ENCODE assay signal across 9 cellular contexts in genomic region chr5:141703133-141703561, GRCh38. TPM values are rescaled to one million over a fixed set of nuclear protein-coding genes. Genes with fewer than 3 reads are reported as not detected.
DNase-seq lines count a peak whose midpoint lies in the region; ATAC-seq and TF ChIP-seq lines count a peak whose summit lies in the region.
"Had no signal": no experiment of that assay in that cellular context is flagged by ENCODE, and none has a peak within 500 bp of the region (broad histone marks: within the 10 kb centered on the region; RNA-seq: fewer than 3 reads in every experiment).

No MANE protein-coding gene starts in this region.

- WGBS in right cardiac atrium, result 25% methylated on average over 16 of the region's 16 CpGs
- WGBS in mesodermal cell (ENCODE audit: insufficient coverage in 2 of 2), 2 experiments, result 10 to 37% methylated on average over 8 to 9 of the region's 16 CpGs
- WGBS in urinary bladder, result 10% methylated on average over 16 of the region's 16 CpGs

- H3K36me3 ChIP-seq in brain microvascular endothelial cell (replicated peaks), result no peaks in the 10 kb centered on the region
- no peaks in the 10 kb centered on the region for H3K36me3 ChIP-seq in mesodermal cell (ENCODE audit: control insufficient read depth, insufficient read depth, low read length)
- H3K36me3 ChIP-seq in urinary bladder (ENCODE audit: insufficient read depth), result no peaks in the 10 kb centered on the region

- no peaks in the 10 kb centered on the region for H3K9me3 ChIP-seq in right cardiac atrium (ENCODE audit: control insufficient read depth, low read length)
- no peaks in the 10 kb centered on the region for H3K9me3 ChIP-seq in mesodermal cell (ENCODE audit: control insufficient read depth, low read length)

- no peaks in the 10 kb centered on the region for H3K27me3 ChIP-seq in right cardiac atrium (ENCODE audit: control insufficient read depth, insufficient read depth)
- H3K27me3 ChIP-seq in brain microvascular endothelial cell (replicated peaks), result peaks cover 38% of the 10 kb centered on the region

- in situ Hi-C loops in brain microvascular endothelial cell (cut with HindIII; ENCODE audit: low pct_ligation_motif_present, low sequenced_read_pairs), result no loop called here

- ATAC-seq in right cardiac atrium (no peak), Right ventricle myocardium superior (ENCODE audit: poor library complexity) (no peak), GM18511 (IDR thresholded peaks at IDR 0.05; ENCODE audit: unreplicated experiment) (no peak), GM21528 (IDR thresholded peaks at IDR 0.05; ENCODE audit: low FRiP score, unreplicated experiment) (no peak)

- H3K4me1 ChIP-seq in right cardiac atrium (ENCODE audit: control insufficient read depth, insufficient read depth, low read length) (no peaks in the 10 kb centered on the region), mesodermal cell (ENCODE audit: control insufficient read depth, insufficient read depth, low read length, poor library complexity, severe bottlenecking) (peaks cover 11% of the 10 kb centered on the region), urinary bladder (ENCODE audit: insufficient read depth) (no peaks in the 10 kb centered on the region)

- DNase-seq in right cardiac atrium, result no peak
- no peak for DNase-seq in Right ventricle myocardium superior
- no peak for DNase-seq in brain microvascular endothelial cell
- no peak for DNase-seq in stimulated activated CD4-positive, alpha-beta T cell treated with anti-CD3 and anti-CD28 coated beads, Interleukin-4, amount 100 ng/mL, for 1 hour
- DNase-seq: NCI-H1048 had no signal

- H3K4me3 ChIP-seq in right cardiac atrium (ENCODE audit: low read length), result peak overlapping the region; percentile 59
- peak overlapping the region; percentile 50 for H3K4me3 ChIP-seq in brain microvascular endothelial cell (ENCODE audit: low read depth, low read length)
- peak overlapping the region; percentile 47 for H3K4me3 ChIP-seq in mesodermal cell (ENCODE audit: extremely low read depth, insufficient read depth, low read length, poor library complexity, severe bottlenecking)
- peak overlapping the region; percentile 47 for H3K4me3 ChIP-seq in urinary bladder (ENCODE audit: low read depth, low read length)

- TF ChIP-seq CTCF in brain microvascular endothelial cell (IDR thresholded peaks at IDR 0.05; ENCODE audit: low read depth, low read length, missing control alignments), result no peak

- intact Hi-C loops in right cardiac atrium (cut with DNase I) (loop anchor here (2.0 to 10.0 kb wide), 6 partner anchors 109 to 179 kb away; partner anchors contain the start of gene PCDH1 (in 2 of the 4)), Right ventricle myocardium superior (cut with DNase I) (loop anchor here (2.0 to 10.0 kb wide), 2 partner anchors 112 to 176 kb away; partner anchors contain the start of gene PCDH1)

- H3K27ac ChIP-seq in right cardiac atrium (ENCODE audit: low read length) (no peak overlapping the region), brain microvascular endothelial cell (no peak overlapping the region), mesodermal cell (ENCODE audit: low read depth, low read length, severe bottlenecking) (no peak overlapping the region), urinary bladder (ENCODE audit: low read depth) (no peak overlapping the region)

RNA-seq across cellular contexts. Expression of gene ARAP3, which starts 21.1 kb away (rescaled TPM):
- total RNA-seq in right cardiac atrium, result 10 to 100 TPM; 13.6 to 18.8 (median 17.4) TPM
- 12.4 TPM for polyA plus RNA-seq in right cardiac atrium
- total RNA-seq in Right ventricle myocardium superior, result 12.5 TPM
- 68.5 TPM for polyA plus RNA-seq in mesodermal cell (2013, experiment 1 of 2)
- 47.6 TPM for polyA plus RNA-seq in mesodermal cell (2013, experiment 2 of 2)
- total RNA-seq in urinary bladder, result 9.8 TPM
- 11.7 TPM for polyA plus RNA-seq in urinary bladder

RNA-seq across cellular contexts. Expression of gene FCHSD1, which starts 51.9 kb away (rescaled TPM):
- 1 to 10 TPM; 3.8 to 6.7 (median 5.1) TPM for total RNA-seq in right cardiac atrium
- polyA plus RNA-seq in right cardiac atrium, result 4.3 TPM
- total RNA-seq in Right ventricle myocardium superior, result 2.6 TPM
- 41.5 TPM for polyA plus RNA-seq in mesodermal cell (2013, experiment 1 of 2)
- 27.4 TPM for polyA plus RNA-seq in mesodermal cell (2013, experiment 2 of 2)
- 14.4 TPM for total RNA-seq in urinary bladder
- polyA plus RNA-seq in urinary bladder, result 15.6 TPM
